ENCODE assay signal across 15 cellular contexts in genomic region chr18:24214913-24215312, GRCh38.
DNase-seq lines count a peak whose midpoint lies in the region; ATAC-seq and TF ChIP-seq lines count a peak whose summit lies in the region.
"Had no signal": no experiment of that assay in that cellular context is flagged by ENCODE, and none has a peak within 500 bp of the region (broad histone marks: within the 10 kb centered on the region; RNA-seq: fewer than 3 reads in every experiment).

No MANE protein-coding gene starts in this region.

- H3K27me3 Mint-ChIP-seq in GM23338 (ENCODE audit: insufficient read depth, low read depth, poor library complexity): peaks cover 2% of the 10 kb centered on the region
- H3K27me3 Mint-ChIP-seq in CD4-positive, alpha-beta T cell: no peaks in the 10 kb centered on the region
- H3K27me3 Mint-ChIP-seq: activated B cell treated with CpG ODN at 0.5 μM for 24 hours; central memory CD8-positive, alpha-beta T cell had no signal

- 0 out of 2 replicates have a peak overlapping the region, but pooled peaks have one; percentile 24 for H3K27ac Mint-ChIP-seq in GM23338
- no peak overlapping the region for H3K27ac Mint-ChIP-seq in CD4-positive, alpha-beta T cell
- H3K27ac Mint-ChIP-seq: activated B cell treated with CpG ODN at 0.5 μM for 24 hours; activated naive CD4-positive, alpha-beta T cell treated with anti-CD3 and anti-CD28 coated beads, Interleukin-2, amount 10 ng/mL, durations not matched to agents 7 days and 5 days; CD4-positive, CD25-positive, alpha-beta regulatory T cell had no signal

- H3K9me3 ChIP-seq in gastroesophageal sphincter: no peaks in the 10 kb centered on the region
- H3K9me3 ChIP-seq in sigmoid colon: no peaks in the 10 kb centered on the region
- no peaks in the 10 kb centered on the region for H3K9me3 ChIP-seq in Karpas-422 (ENCODE audit: low read length)
- H3K9me3 ChIP-seq in CD4-positive, alpha-beta T cell (ENCODE audit: control insufficient read depth, low read length): no peaks in the 10 kb centered on the region
- H3K9me3 ChIP-seq: MG63 had no signal

- no peak overlapping the region for H3K4me3 ChIP-seq in GM23338
- no peak overlapping the region for H3K4me3 ChIP-seq in gastroesophageal sphincter
- no peak overlapping the region for H3K4me3 ChIP-seq in sigmoid colon
- no peak overlapping the region for H3K4me3 ChIP-seq in Karpas-422 (ENCODE audit: low read length)
- H3K4me3 ChIP-seq: MG63 had no signal

- no peak overlapping the region for H3K4me2 ChIP-seq in GM23338
- no peak overlapping the region for H3K4me2 ChIP-seq in Karpas-422 (ENCODE audit: low read depth, low read length, poor library complexity, severe bottlenecking)

- H3K9me3 Mint-ChIP-seq in GM23338: no peaks in the 10 kb centered on the region
- H3K9me3 Mint-ChIP-seq in CD4-positive, alpha-beta T cell: no peaks in the 10 kb centered on the region
- H3K9me3 Mint-ChIP-seq: activated B cell treated with CpG ODN at 0.5 μM for 24 hours; activated naive CD4-positive, alpha-beta T cell treated with anti-CD3 and anti-CD28 coated beads, Interleukin-2, amount 10 ng/mL, durations not matched to agents 7 days and 5 days; central memory CD8-positive, alpha-beta T cell had no signal

- no peak overlapping the region for H3K9ac ChIP-seq in Karpas-422 (ENCODE audit: low read length)

- H3K4me1 Mint-ChIP-seq in GM23338: peaks cover 16% of the 10 kb centered on the region
- no peaks in the 10 kb centered on the region for H3K4me1 Mint-ChIP-seq in CD4-positive, alpha-beta T cell (ENCODE audit: low read depth)
- H3K4me1 Mint-ChIP-seq: activated B cell treated with CpG ODN at 0.5 μM for 24 hours; activated naive CD4-positive, alpha-beta T cell treated with anti-CD3 and anti-CD28 coated beads, Interleukin-2, amount 10 ng/mL, durations not matched to agents 7 days and 5 days; CD4-positive, CD25-positive, alpha-beta regulatory T cell; central memory CD8-positive, alpha-beta T cell had no signal

- H3K27me3 ChIP-seq in GM23338 (ENCODE audit: insufficient read depth) (no peaks in the 10 kb centered on the region), gastroesophageal sphincter (no peaks in the 10 kb centered on the region), sigmoid colon (no peaks in the 10 kb centered on the region), Karpas-422 (ENCODE audit: low read length) (no peaks in the 10 kb centered on the region)
- H3K27me3 ChIP-seq in CD4-positive, alpha-beta T cell (ENCODE audit: control insufficient read depth, insufficient read depth, low read length): no peaks in the 10 kb centered on the region
- H3K27me3 ChIP-seq: MG63 had no signal

- H3K36me3 Mint-ChIP-seq in GM23338 (ENCODE audit: low read depth): no peaks in the 10 kb centered on the region
- H3K36me3 Mint-ChIP-seq in CD4-positive, alpha-beta T cell (ENCODE audit: low read depth): no peaks in the 10 kb centered on the region
- H3K36me3 Mint-ChIP-seq: activated naive CD4-positive, alpha-beta T cell treated with anti-CD3 and anti-CD28 coated beads, Interleukin-2, amount 10 ng/mL, durations not matched to agents 7 days and 5 days; CD4-positive, CD25-positive, alpha-beta regulatory T cell had no signal

- H3K9me2 ChIP-seq in GM23338 (ENCODE audit: insufficient read depth) (no peaks in the 10 kb centered on the region), Karpas-422 (replicated peaks; ENCODE audit: insufficient read depth, low read length) (no peaks in the 10 kb centered on the region)

- H4K20me1 ChIP-seq in GM23338 (replicated peaks; ENCODE audit: insufficient read depth): no peaks in the 10 kb centered on the region
- H4K20me1 ChIP-seq in Karpas-422 (ENCODE audit: insufficient read depth, low read depth, low read length): no peaks in the 10 kb centered on the region

- ATAC-seq in GM23338 (no peak), gastroesophageal sphincter (no peak)
- no peak for ATAC-seq in CD4-positive, alpha-beta T cell (ENCODE audit: poor library complexity)

- H3K36me3 ChIP-seq in GM23338 (ENCODE audit: insufficient read depth): no peaks in the 10 kb centered on the region
- no peaks in the 10 kb centered on the region for H3K36me3 ChIP-seq in gastroesophageal sphincter
- H3K36me3 ChIP-seq in sigmoid colon: no peaks in the 10 kb centered on the region
- no peaks in the 10 kb centered on the region for H3K36me3 ChIP-seq in Karpas-422 (ENCODE audit: insufficient read depth, low read length)
- H3K36me3 ChIP-seq: MG63 had no signal

- in situ Hi-C loops in KBM-7 (cut with MboI; ENCODE audit: low pct_unique_long_range_greater_than_20kb, low sequenced_read_pairs): no loop called here

- H3F3A ChIP-seq in GM23338 (replicated peaks; ENCODE audit: low read depth): no peaks in the 10 kb centered on the region

- H3K4me3 Mint-ChIP-seq in GM23338: no peak overlapping the region
- H3K4me3 Mint-ChIP-seq in CD4-positive, alpha-beta T cell: no peak overlapping the region
- H3K4me3 Mint-ChIP-seq: activated B cell treated with CpG ODN at 0.5 μM for 24 hours; activated naive CD4-positive, alpha-beta T cell treated with anti-CD3 and anti-CD28 coated beads, Interleukin-2, amount 10 ng/mL, durations not matched to agents 7 days and 5 days; CD4-positive, CD25-positive, alpha-beta regulatory T cell; central memory CD8-positive, alpha-beta T cell had no signal

- intact Hi-C loops in sigmoid colon (cut with DNase I): loop anchor here (5.0 kb wide), 1 partner anchor 52 kb away; no protein-coding TSS in a partner anchor
- intact Hi-C loops in CD4-positive, alpha-beta T cell (cut with DNase I, micrococcal nuclease): no loop called here

- 17 to 43% methylated on average over 1 of the region's 1 CpG for WGBS in gastroesophageal sphincter (ENCODE audit: low coverage in 1 of 2), 2 donors
- WGBS in sigmoid colon, 2 donors: 14 to 52% methylated on average over 1 of the region's 1 CpG

- TF ChIP-seq POLR2A in gastroesophageal sphincter (IDR thresholded peaks at IDR 0.05): no peak
- no peak for TF ChIP-seq POLR2A in sigmoid colon (IDR thresholded peaks at IDR 0.05)

- no peak for TF ChIP-seq EP300 in gastroesophageal sphincter (IDR thresholded peaks at IDR 0.05)
- no peak for TF ChIP-seq EP300 in sigmoid colon (IDR thresholded peaks at IDR 0.05)

- H3K4me1 ChIP-seq in GM23338 (ENCODE audit: insufficient read depth): no peaks in the 10 kb centered on the region
- peaks cover 0 to 59% (median 16%) of the 10 kb centered on the region in 3 donors for H3K4me1 ChIP-seq in gastroesophageal sphincter
- H3K4me1 ChIP-seq in sigmoid colon: peaks cover 0 to 58% (median 36%) of the 10 kb centered on the region in 4 donors
- H3K4me1 ChIP-seq in Karpas-422 (ENCODE audit: low read length): no peaks in the 10 kb centered on the region

- no peaks in the 10 kb centered on the region; the same call in 1 of the 2 replicates for H3K79me2 ChIP-seq in GM23338 (replicated peaks; ENCODE audit: insufficient read depth)
- H3K79me2 ChIP-seq in Karpas-422 (ENCODE audit: low read length): no peaks in the 10 kb centered on the region

- POLR2A ChIA-PET in CD4-positive, alpha-beta T cell (lab: Charles Lee): no interaction called here

- TF ChIP-seq CTCF in GM23338 (conservative IDR thresholded peaks at IDR 0.05; ENCODE audit: low read depth in 2 of 2) (no peak), gastroesophageal sphincter (IDR thresholded peaks at IDR 0.05) (no peak), sigmoid colon (IDR thresholded peaks at IDR 0.05) (no peak)
- TF ChIP-seq CTCF in CD4-positive, alpha-beta T cell (IDR thresholded peaks at IDR 0.05): no peak

- H2AFZ ChIP-seq in GM23338: no peak overlapping the region
- no peak overlapping the region for H2AFZ ChIP-seq in Karpas-422 (ENCODE audit: low read length)

- CTCF ChIA-PET in CD4-positive, alpha-beta T cell (lab: Charles Lee): no interaction called here

- DNase-seq in GM23338 (ENCODE audit: low spot score) (no peak), sigmoid colon (no peak), Karpas-422 (no peak), KBM-7 (no peak)
- no peak for DNase-seq in CD4-positive, alpha-beta T cell
- DNase-seq: activated B cell treated with CpG ODN at 0.5 μM for 24 hours; activated naive CD4-positive, alpha-beta T cell treated with anti-CD3 and anti-CD28 coated beads, Interleukin-2, amount 10 ng/mL, durations not matched to agents 7 days and 5 days; CD4-positive, CD25-positive, alpha-beta regulatory T cell; MG63; OCI-M1; stimulated activated CD4-positive, alpha-beta T cell treated with anti-CD3 and anti-CD28 coated beads, Interleukin-1b, Interleukin-23, amount 100 ng/mL, for 48 hours; stimulated activated CD8-positive, alpha-beta memory T cell treated with anti-CD3 and anti-CD28 coated beads, Interleukin-4, amount 100 ng/mL, for 48 hours had no signal

- H3K27ac ChIP-seq in GM23338 (ENCODE audit: low read depth) (no peak overlapping the region), angular gyrus (ENCODE audit: low read depth, low read length) (peak overlapping the region; percentile 62), gastroesophageal sphincter (peak overlapping the region; percentile 44 to 76 (median 62)), sigmoid colon (peak overlapping the region; percentile 48 to 72 (median 64)), Karpas-422 (ENCODE audit: low read length) (no peak overlapping the region)
- no peak overlapping the region for H3K27ac ChIP-seq in CD4-positive, alpha-beta T cell (ENCODE audit: low read depth, low read length)

TF ChIP-seq in GM23338, 12 proteins besides CTCF, POLR2A, EP300 and RAD21:
- no peak for TF ChIP-seq EZH2 (IDR thresholded peaks at IDR 0.05; ENCODE audit: low read depth, unreplicated experiment)
- TF ChIP-seq CREB1 (CRISPR knock-in tag; IDR thresholded peaks at IDR 0.05; ENCODE audit: low read depth): no peak
- TF ChIP-seq ETS1 (IDR thresholded peaks at IDR 0.05): no peak

Comparison
In these comparisons a context has a peak if more than half of its experiments do, and no peak if none do; other contexts are left out.
1. H3K27ac ChIP-seq: peak in angular gyrus (single experiment), gastroesophageal sphincter (4 of 4) and sigmoid colon (4 of 4); none in GM23338 (single experiment), Karpas-422 (single experiment) and CD4-positive, alpha-beta T cell (single experiment).